ENCODE assay signal across 9 cellular contexts in the genomic region with DNA sequence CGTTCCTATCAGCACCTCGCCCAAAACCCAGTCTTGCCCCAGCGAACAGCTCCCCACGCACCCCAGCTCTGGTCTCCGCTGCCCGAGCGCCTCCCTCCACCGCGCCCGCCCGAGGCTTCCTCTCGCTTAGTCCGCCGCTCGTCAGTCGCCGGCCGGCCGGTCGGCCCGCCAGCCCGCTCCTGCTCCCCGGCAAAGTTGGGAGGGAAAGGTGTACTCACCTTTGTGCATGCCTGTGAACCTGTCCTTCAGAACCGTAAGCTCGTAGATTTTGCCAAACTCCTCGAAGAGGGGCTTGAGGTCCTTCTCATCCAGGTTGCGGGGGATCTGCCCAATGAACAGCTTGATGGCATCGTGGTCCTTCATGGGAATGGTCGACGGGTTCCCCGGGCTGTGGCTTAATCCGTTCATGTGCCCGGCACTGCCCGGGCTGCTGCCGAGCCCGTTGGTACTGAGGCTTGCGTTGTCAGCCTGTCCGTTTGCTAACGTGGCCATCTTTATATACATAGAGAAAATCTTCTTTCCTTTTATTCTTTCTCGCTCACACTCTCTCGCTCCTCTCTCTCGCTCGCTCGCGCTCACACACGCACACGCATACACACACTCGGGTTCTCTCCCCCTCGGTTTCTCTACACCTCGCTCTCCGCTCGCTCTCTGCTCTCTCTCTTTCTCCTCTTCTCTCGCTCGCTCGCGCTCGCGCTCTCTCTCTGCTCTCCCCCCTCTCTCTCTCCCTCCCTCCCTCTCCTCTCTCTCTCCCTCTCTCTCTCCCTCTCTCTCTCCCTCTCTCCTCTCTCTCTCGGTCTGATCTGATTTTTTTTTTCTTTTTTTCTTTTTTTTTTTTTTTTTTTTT. TPM values are rescaled to one million over a fixed set of nuclear protein-coding genes. Genes with fewer than 3 reads are reported as not detected.
DNase-seq lines count a peak whose midpoint lies in the region; ATAC-seq and TF ChIP-seq lines count a peak whose summit lies in the region.
"Had no signal": no experiment of that assay in that cellular context is flagged by ENCODE, and none has a peak within 500 bp of the region (broad histone marks: within the 10 kb centered on the region; RNA-seq: fewer than 3 reads in every experiment).

A gene (minus strand): TSS at position 661 of the 847 bp plus-strand sequence.

- H3K27ac Mint-ChIP-seq in activated naive CD8-positive, alpha-beta T cell treated with anti-CD3 and anti-CD28 coated beads, Interleukin-2, amount 10 ng/mL, durations not matched to agents 7 days and 5 days: no peak within 1 kb of the TSS

- H3K4me3 ChIP-seq in BJ (ENCODE audit: low read depth, low read length) (peak within 1 kb of the TSS; percentile 35), KMS-11 (IDR thresholded peaks at IDR 0.05; ENCODE audit: insufficient read depth, low read depth, low read length) (no peak within 1 kb of the TSS)

- peaks cover 41% of the 10 kb centered on the region for H3K27me3 ChIP-seq in BJ (ENCODE audit: control insufficient read depth, insufficient read depth, low read length)
- H3K27me3 ChIP-seq in KMS-11 (ENCODE audit: insufficient read depth, low read depth): no peaks in the 10 kb centered on the region

- H3K4me1 ChIP-seq in KMS-11 (ENCODE audit: low read depth, poor library complexity, severe bottlenecking): no peaks in the 10 kb centered on the region

- no peaks in the 10 kb centered on the region for H4K20me1 ChIP-seq in KMS-11 (ENCODE audit: insufficient read depth)

- no peak for ATAC-seq in activated naive CD8-positive, alpha-beta T cell treated with anti-CD3 and anti-CD28 coated beads, Interleukin-2, amount 10 ng/mL, durations not matched to agents 7 days and 5 days (ENCODE audit: low read depth)
- ATAC-seq in left ventricle myocardium superior (peak; percentile 54), sciatic nerve (peak; percentile 28)

- no peaks in the 10 kb centered on the region for H3K9me3 Mint-ChIP-seq in activated naive CD8-positive, alpha-beta T cell treated with anti-CD3 and anti-CD28 coated beads, Interleukin-2, amount 10 ng/mL, durations not matched to agents 7 days and 5 days

- H3K36me3 Mint-ChIP-seq in activated naive CD8-positive, alpha-beta T cell treated with anti-CD3 and anti-CD28 coated beads, Interleukin-2, amount 10 ng/mL, durations not matched to agents 7 days and 5 days: peaks cover 2% of the 10 kb centered on the region

- H3K4me2 ChIP-seq in KMS-11: peak within 1 kb of the TSS; percentile 54

- H3K27ac ChIP-seq in KMS-11: no peak within 1 kb of the TSS

- intact Hi-C loops in left ventricle myocardium superior (cut with micrococcal nuclease): no loop called here
- intact Hi-C loops in sciatic nerve (cut with DNase I): no loop called here

- TF ChIP-seq CTCF in BJ (IDR thresholded peaks at IDR 0.05; ENCODE audit: insufficient read depth, low read depth, low read length) (no peak), KMS-11 (conservative IDR thresholded peaks at IDR 0.05; ENCODE audit: low read depth, low read length) (no peak)

- peak within 1 kb of the TSS; percentile 54 for H2AFZ ChIP-seq in KMS-11 (ENCODE audit: low read depth)

- DNase-seq in BJ (ENCODE audit: low read depth) (no peak), left ventricle myocardium superior (no peak), sciatic nerve (ENCODE audit: low spot score) (no peak), germinal center (ENCODE audit: low spot score) (no peak), LoVo (ENCODE audit: low spot score) (no peak), KG1 (lab: John Stamatoyannopoulos, UW) (no peak)
- DNase-seq in activated naive CD8-positive, alpha-beta T cell treated with anti-CD3 and anti-CD28 coated beads, Interleukin-2, amount 10 ng/mL, durations not matched to agents 7 days and 5 days: no peak

- H3K27me3 Mint-ChIP-seq in activated naive CD8-positive, alpha-beta T cell treated with anti-CD3 and anti-CD28 coated beads, Interleukin-2, amount 10 ng/mL, durations not matched to agents 7 days and 5 days: peaks cover 67% of the 10 kb centered on the region

- H3K79me2 ChIP-seq in KMS-11 (ENCODE audit: insufficient read depth, low read depth): no peaks in the 10 kb centered on the region

- H3K4me3 Mint-ChIP-seq in activated naive CD8-positive, alpha-beta T cell treated with anti-CD3 and anti-CD28 coated beads, Interleukin-2, amount 10 ng/mL, durations not matched to agents 7 days and 5 days: peak within 1 kb of the TSS; percentile 30

- CTCF ChIA-PET in BJ (lab: Yijun Ruan, JAX): interaction anchor here (1.4 kb wide), 1 partner anchor 28 kb away, joined by 3 read pairs; no protein-coding TSS in a partner anchor

- H3K9ac ChIP-seq in KMS-11: no peak within 1 kb of the TSS

- H3K36me3 ChIP-seq in BJ (ENCODE audit: control insufficient read depth, insufficient read depth, low read length) (no peaks in the 10 kb centered on the region), KMS-11 (ENCODE audit: insufficient read depth) (no peaks in the 10 kb centered on the region)

- H3K4me1 Mint-ChIP-seq in activated naive CD8-positive, alpha-beta T cell treated with anti-CD3 and anti-CD28 coated beads, Interleukin-2, amount 10 ng/mL, durations not matched to agents 7 days and 5 days: peaks cover 2% of the 10 kb centered on the region

- POLR2A ChIA-PET in BJ (lab: Charles Lee): no interaction called here
- POLR2A ChIA-PET in activated naive CD8-positive, alpha-beta T cell treated with anti-CD3 and anti-CD28 coated beads, Interleukin-2, amount 10 ng/mL, durations not matched to agents 7 days and 5 days (lab: Charles Lee): no interaction called here

RNA-seq across cellular contexts. Expression of the gene that starts here (rescaled TPM):
- polyA plus RNA-seq in BJ (2011; rRNA removed): not detected in 2 replicates
- not detected in 2 replicates for polyA minus RNA-seq in BJ (2011; rRNA and poly(A)+ RNA removed)
- total RNA-seq in activated naive CD8-positive, alpha-beta T cell treated with anti-CD3 and anti-CD28 coated beads, Interleukin-2, amount 10 ng/mL, durations not matched to agents 7 days and 5 days: not detected
- 0.52 TPM for total RNA-seq in left ventricle myocardium superior
- 0.45 TPM for total RNA-seq in sciatic nerve
- total RNA-seq: glomerular endothelial cell had no signal

Comparison
In these comparisons a context has a peak if more than half of its experiments do, and no peak if none do; other contexts are left out.
1. Peak in ATAC-seq in left ventricle myocardium superior; RNA of the gene not detected or under 1 TPM.
2. Peak in ATAC-seq in sciatic nerve; RNA of the gene not detected or under 1 TPM.